ENCODE assay signal across 29 cellular contexts in the genomic region with DNA sequence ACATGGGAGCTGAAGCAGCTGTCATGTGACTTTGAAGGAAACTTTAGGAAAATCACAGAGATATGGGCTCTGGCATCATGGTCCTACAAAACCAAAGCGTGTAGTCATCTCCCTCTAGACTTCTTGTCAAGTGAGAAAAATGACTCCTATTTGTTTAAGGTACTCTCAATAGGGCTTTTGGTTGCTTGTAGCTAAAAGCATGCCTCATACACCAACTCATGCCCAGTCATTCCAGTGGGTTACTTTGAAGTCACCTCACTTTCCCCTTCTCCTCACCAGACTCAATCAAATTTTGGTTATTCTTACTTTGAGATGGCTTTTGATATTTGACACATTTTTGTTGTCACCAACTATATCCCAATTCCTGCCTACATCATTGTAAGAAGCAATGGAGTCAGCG.
"Had no signal": no experiment of that assay in that cellular context is flagged by ENCODE, and none has a peak within 500 bp of the region (broad histone marks: within the 10 kb centered on the region; RNA-seq: fewer than 3 reads in every experiment).

No MANE protein-coding gene starts in this region.

- H3K4me1 Mint-ChIP-seq: activated naive CD4-positive, alpha-beta T cell treated with anti-CD3 and anti-CD28 coated beads, Interleukin-2, amount 50 U/mL, for 24 hours; activated naive CD8-positive, alpha-beta T cell treated with anti-CD3 and anti-CD28 coated beads for 36 hours; activated naive CD8-positive, alpha-beta T cell treated with anti-CD3 and anti-CD28 coated beads, Interleukin-2, amount 50 U/mL, for 24 hours had no signal

- H3K4me1 ChIP-seq: body of pancreas, heart right ventricle had no signal

- ATAC-seq: activated CD8-positive, alpha-beta T cell treated with anti-CD3 and anti-CD28 coated beads for 36 hours; activated naive CD8-positive, alpha-beta T cell treated with anti-CD3 and anti-CD28 coated beads, Interleukin-2, amount 50 U/mL, for 24 hours; body of pancreas; effector memory CD8-positive, alpha-beta T cell; gastroesophageal sphincter; heart right ventricle; WTC11 had no signal

- H3K9me3 Mint-ChIP-seq: activated CD8-positive, alpha-beta T cell treated with anti-CD3 and anti-CD28 coated beads for 36 hours; activated naive CD4-positive, alpha-beta T cell treated with anti-CD3 and anti-CD28 coated beads for 36 hours; activated naive CD4-positive, alpha-beta T cell treated with anti-CD3 and anti-CD28 coated beads, Interleukin-2, amount 50 U/mL, for 24 hours; activated naive CD8-positive, alpha-beta T cell treated with anti-CD3 and anti-CD28 coated beads for 36 hours; activated naive CD8-positive, alpha-beta T cell treated with anti-CD3 and anti-CD28 coated beads, Interleukin-2, amount 50 U/mL, for 24 hours; effector memory CD8-positive, alpha-beta T cell had no signal

- H3K27me3 ChIP-seq: adrenal gland, body of pancreas, esophagus squamous epithelium, gastroesophageal sphincter, heart right ventricle, hepatocyte had no signal

- H3K27ac Mint-ChIP-seq: activated CD8-positive, alpha-beta T cell treated with anti-CD3 and anti-CD28 coated beads for 36 hours; activated naive CD4-positive, alpha-beta T cell treated with anti-CD3 and anti-CD28 coated beads for 36 hours; activated naive CD4-positive, alpha-beta T cell treated with anti-CD3 and anti-CD28 coated beads, Interleukin-2, amount 50 U/mL, for 24 hours; activated naive CD8-positive, alpha-beta T cell treated with anti-CD3 and anti-CD28 coated beads for 36 hours; activated naive CD8-positive, alpha-beta T cell treated with anti-CD3 and anti-CD28 coated beads, Interleukin-2, amount 50 U/mL, for 24 hours; effector memory CD8-positive, alpha-beta T cell; WTC11 had no signal

- H3K36me3 ChIP-seq: adrenal gland, esophagus squamous epithelium, gastroesophageal sphincter had no signal

- H3K27ac ChIP-seq: adrenal gland, body of pancreas, esophagus squamous epithelium, gastroesophageal sphincter, heart right ventricle, hepatocyte, VCaP had no signal

- H3K36me3 Mint-ChIP-seq: WTC11 had no signal

- H3K4me3 Mint-ChIP-seq: activated CD8-positive, alpha-beta T cell treated with anti-CD3 and anti-CD28 coated beads for 36 hours; activated naive CD4-positive, alpha-beta T cell treated with anti-CD3 and anti-CD28 coated beads for 36 hours; activated naive CD4-positive, alpha-beta T cell treated with anti-CD3 and anti-CD28 coated beads, Interleukin-2, amount 50 U/mL, for 24 hours; activated naive CD8-positive, alpha-beta T cell treated with anti-CD3 and anti-CD28 coated beads for 36 hours; activated naive CD8-positive, alpha-beta T cell treated with anti-CD3 and anti-CD28 coated beads, Interleukin-2, amount 50 U/mL, for 24 hours; effector memory CD8-positive, alpha-beta T cell; WTC11 had no signal

- DNase-seq: activated CD4-positive, alpha-beta T cell treated with anti-CD3 and anti-CD28 coated beads for 1 hour; activated CD4-positive, alpha-beta T cell treated with anti-CD3 and anti-CD28 coated beads, Interleukin-2, amount 50 U/mL, for 1 hour; activated CD4-positive, alpha-beta T cell treated with anti-CD3 and anti-CD28 coated beads, Interleukin-2, amount 50 U/mL, for 48 hours; activated CD8-positive, alpha-beta memory T cell treated with anti-CD3 and anti-CD28 coated beads for 24 hours; activated CD8-positive, alpha-beta T cell treated with anti-CD3 and anti-CD28 coated beads for 36 hours; activated effector memory CD4-positive, alpha-beta T cell treated with anti-CD3 and anti-CD28 coated beads, Interleukin-2, amount 50 U/mL, for 16 hours; activated naive CD4-positive, alpha-beta T cell treated with anti-CD3 and anti-CD28 coated beads for 36 hours; activated naive CD8-positive, alpha-beta T cell treated with anti-CD3 and anti-CD28 coated beads for 36 hours; activated naive CD8-positive, alpha-beta T cell treated with anti-CD3 and anti-CD28 coated beads, Interleukin-2, amount 50 U/mL, for 24 hours; activated T-cell treated with anti-CD3 and anti-CD28 coated beads, Interleukin-2, amount 50 U/mL, for 48 hours; adrenal gland; amygdala; aorta; body of pancreas; caudate nucleus; cortex of kidney; dermis blood vessel endothelial cell; effector CD4-positive, alpha-beta T cell; effector memory CD8-positive, alpha-beta T cell; erythroblast; esophagus squamous epithelium; foreskin melanocyte; heart right ventricle; T-helper 2 cell had no signal

- H3K4me3 ChIP-seq: adrenal gland, body of pancreas, esophagus squamous epithelium, gastroesophageal sphincter, heart right ventricle, hepatocyte had no signal

- H3K9me3 ChIP-seq: adrenal gland, body of pancreas, esophagus squamous epithelium, gastroesophageal sphincter, heart right ventricle had no signal

- H3K27me3 Mint-ChIP-seq: activated CD8-positive, alpha-beta T cell treated with anti-CD3 and anti-CD28 coated beads for 36 hours; activated naive CD4-positive, alpha-beta T cell treated with anti-CD3 and anti-CD28 coated beads, Interleukin-2, amount 50 U/mL, for 24 hours; activated naive CD8-positive, alpha-beta T cell treated with anti-CD3 and anti-CD28 coated beads for 36 hours; activated naive CD8-positive, alpha-beta T cell treated with anti-CD3 and anti-CD28 coated beads, Interleukin-2, amount 50 U/mL, for 24 hours; effector memory CD8-positive, alpha-beta T cell had no signal
